ENCODE assay signal across 9 cellular contexts in genomic region chr4:123606946-123607542, GRCh38.
DNase-seq lines count a peak whose midpoint lies in the region; ATAC-seq and TF ChIP-seq lines count a peak whose summit lies in the region.
"Had no signal": no experiment of that assay in that cellular context is flagged by ENCODE, and none has a peak within 500 bp of the region (broad histone marks: within the 10 kb centered on the region; RNA-seq: fewer than 3 reads in every experiment).

No MANE protein-coding gene starts in this region.

- ATAC-seq in GM21390 (IDR thresholded peaks at IDR 0.05; ENCODE audit: unreplicated experiment): peak; percentile 71
- ATAC-seq in HG03378 (IDR thresholded peaks at IDR 0.05; ENCODE audit: unreplicated experiment): peak; percentile 83
- peak; percentile 52 for ATAC-seq in activated T-helper 17 cell treated with anti-CD3 and anti-CD28 coated beads, Interleukin-2, amount 50 U/mL, for 72 hours (replicated peaks)
- ATAC-seq in GM21515 (IDR thresholded peaks at IDR 0.05; ENCODE audit: unreplicated experiment): no peak

- H3K4me3 ChIP-seq in GM12865 (ENCODE audit: low read depth, low read length): no peak overlapping the region
- H3K4me3 ChIP-seq: thyroid gland had no signal

- H3K27me3 Mint-ChIP-seq in activated T-helper 17 cell treated with anti-CD3 and anti-CD28 coated beads, Interleukin-2, amount 50 U/mL, for 72 hours: no peaks in the 10 kb centered on the region

- TF ChIP-seq CTCF in GM12865 (IDR thresholded peaks at IDR 0.05; ENCODE audit: insufficient read depth, low read depth, low read length, missing control alignments): no peak

- H3K27ac ChIP-seq in caudate nucleus (ENCODE audit: low read depth, low read length): no peak overlapping the region
- H3K27ac ChIP-seq: thyroid gland had no signal

- no peak overlapping the region for H3K27ac Mint-ChIP-seq in activated T-helper 17 cell treated with anti-CD3 and anti-CD28 coated beads, Interleukin-2, amount 50 U/mL, for 72 hours

- no peaks in the 10 kb centered on the region for H3K36me3 Mint-ChIP-seq in activated T-helper 17 cell treated with anti-CD3 and anti-CD28 coated beads, Interleukin-2, amount 50 U/mL, for 72 hours (ENCODE audit: low read depth)

- H3K9me3 Mint-ChIP-seq in activated T-helper 17 cell treated with anti-CD3 and anti-CD28 coated beads, Interleukin-2, amount 50 U/mL, for 72 hours: peaks cover 3% of the 10 kb centered on the region

- DNase-seq in GM12865 (ENCODE audit: low read depth) (peak; percentile 34), caudate nucleus (lab: John Stamatoyannopoulos, UW) (no peak), NCI-H226 (no peak)
- DNase-seq in stimulated activated CD4-positive, alpha-beta T cell treated with anti-CD3 and anti-CD28 coated beads, Interleukin-1b, Interleukin-23, amount 100 ng/mL, for 48 hours: no peak
- DNase-seq: thyroid gland had no signal

- peaks cover 2% of the 10 kb centered on the region for H3K4me1 Mint-ChIP-seq in activated T-helper 17 cell treated with anti-CD3 and anti-CD28 coated beads, Interleukin-2, amount 50 U/mL, for 72 hours

- peak overlapping the region; percentile 25 for H3K4me3 Mint-ChIP-seq in activated T-helper 17 cell treated with anti-CD3 and anti-CD28 coated beads, Interleukin-2, amount 50 U/mL, for 72 hours
